ENCODE assay signal across 9 cellular contexts in the genomic region with DNA sequence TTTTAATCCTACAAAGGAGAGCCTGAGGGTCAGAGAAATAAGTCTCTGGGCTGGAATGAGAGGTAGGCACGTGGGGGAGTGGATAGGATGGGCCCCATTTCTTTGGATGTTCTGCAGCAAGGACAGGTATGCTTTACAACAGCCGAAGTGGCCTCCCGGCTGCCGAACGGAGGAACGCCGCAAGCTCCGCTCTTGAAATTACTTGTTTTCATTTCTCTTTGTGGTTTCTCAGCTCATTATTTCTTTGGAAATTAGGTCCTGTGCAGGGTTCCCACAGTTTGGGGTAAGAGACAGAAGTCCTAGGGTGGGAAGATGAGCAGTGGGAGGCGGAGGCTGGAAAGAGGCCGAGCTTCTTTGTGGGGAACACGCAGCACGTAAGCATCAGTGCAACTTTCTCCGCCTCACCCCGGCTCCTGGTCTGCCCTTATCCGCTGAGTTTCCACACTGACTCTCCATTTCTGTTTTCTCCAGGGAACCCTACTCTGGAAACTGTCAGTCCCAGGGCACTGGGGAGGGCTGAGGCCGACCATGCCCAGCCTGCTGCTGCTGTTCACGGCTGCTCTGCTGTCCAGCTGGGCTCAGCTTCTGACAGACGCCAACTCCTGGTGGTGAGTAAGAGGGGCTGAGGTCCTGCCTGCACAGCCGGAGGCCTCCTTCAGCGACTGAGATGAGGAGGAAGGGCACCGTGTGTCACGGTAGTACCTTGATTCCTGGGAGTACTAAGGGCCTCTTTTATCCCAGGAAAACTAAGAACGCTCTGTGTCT. TPM values are rescaled to one million over a fixed set of nuclear protein-coding genes. Genes with fewer than 3 reads are reported as not detected.
DNase-seq lines count a peak whose midpoint lies in the region; ATAC-seq, FAIRE-seq and TF ChIP-seq lines count a peak whose summit lies in the region.
"Had no signal": no experiment of that assay in that cellular context is flagged by ENCODE, and none has a peak within 500 bp of the region (broad histone marks: within the 10 kb centered on the region; RNA-seq: fewer than 3 reads in every experiment).

No MANE protein-coding gene starts in this region.

- DNase-seq in AG10803 (ENCODE audit: low read depth) (peak; percentile 37), dermis blood vessel endothelial cell (peak; percentile 35), T-helper 9 cell (no peak), left colon (no peak), GM12891 (ENCODE audit: insufficient read length, low spot score) (no peak), LoVo (ENCODE audit: low spot score) (no peak)
- DNase-seq in naive thymus-derived CD4-positive, alpha-beta T cell = no peak

- H3K4me3 Mint-ChIP-seq in naive thymus-derived CD4-positive, alpha-beta T cell = peak overlapping the region; percentile 55 to 78 (median 74)
- H3K4me3 Mint-ChIP-seq: activated T-helper 1 cell treated with anti-CD3 and anti-CD28 coated beads, Interleukin-12 subunit alpha, Interleukin-12 subunit beta, Interleukin-2, Interleukin-4 antibody, amounts not matched to agents 30 ng/mL and 10 ng/mL and 1 ng/mL, durations not matched to agents 14 hours and 24 hours and 36 hours had no signal

- no peak for ATAC-seq in naive thymus-derived CD4-positive, alpha-beta T cell
- no peak for ATAC-seq in left colon

- CTCF ChIA-PET in naive thymus-derived CD4-positive, alpha-beta T cell (lab: Charles Lee) = interaction anchor here (1.0 to 2.2 kb wide), 3 partner anchors 22 to 513 kb away, joined by 3 to 8 read pairs (median 4); no protein-coding TSS in a partner anchor

- no peak for TF ChIP-seq CTCF in AG10803 (conservative IDR thresholded peaks at IDR 0.05; ENCODE audit: low read length)

- POLR2A ChIA-PET in naive thymus-derived CD4-positive, alpha-beta T cell (lab: Charles Lee) = no interaction called here

- peak overlapping the region in 1 of 9 donors; percentile 17 for H3K27ac Mint-ChIP-seq in naive thymus-derived CD4-positive, alpha-beta T cell
- H3K27ac Mint-ChIP-seq: activated T-helper 1 cell treated with anti-CD3 and anti-CD28 coated beads, Interleukin-12 subunit alpha, Interleukin-12 subunit beta, Interleukin-2, Interleukin-4 antibody, amounts not matched to agents 30 ng/mL and 10 ng/mL and 1 ng/mL, durations not matched to agents 14 hours and 24 hours and 36 hours had no signal

- H3K9ac ChIP-seq in HUES48 (ENCODE audit: low read depth, low read length) = no peak overlapping the region

- peaks cover 0 to 2% (median 0%) of the 10 kb centered on the region in 11 donors for H3K9me3 Mint-ChIP-seq in naive thymus-derived CD4-positive, alpha-beta T cell
- H3K9me3 Mint-ChIP-seq: activated T-helper 1 cell treated with anti-CD3 and anti-CD28 coated beads, Interleukin-12 subunit alpha, Interleukin-12 subunit beta, Interleukin-2, Interleukin-4 antibody, amounts not matched to agents 30 ng/mL and 10 ng/mL and 1 ng/mL, durations not matched to agents 14 hours and 24 hours and 36 hours had no signal

- no peaks in the 10 kb centered on the region for H3K36me3 ChIP-seq in HUES48 (ENCODE audit: control insufficient read depth, insufficient read depth, low read length)
- no peaks in the 10 kb centered on the region for H3K36me3 ChIP-seq in naive thymus-derived CD4-positive, alpha-beta T cell (ENCODE audit: control insufficient read depth in 2 of 3, insufficient read depth in 3 of 3, low read length in 3 of 3)

- intact Hi-C loops in naive thymus-derived CD4-positive, alpha-beta T cell (cut with micrococcal nuclease) = loop anchor here in 1 of 2 donors (5.0 kb wide), 1 partner anchor 311 kb away; no protein-coding TSS in a partner anchor
- intact Hi-C loops in left colon (cut with DNase I, micrococcal nuclease) = no loop called here

- no peaks in the 10 kb centered on the region for H3K9me3 ChIP-seq in HUES48 (ENCODE audit: control insufficient read depth, insufficient read depth, low read length)
- H3K9me3 ChIP-seq in naive thymus-derived CD4-positive, alpha-beta T cell (ENCODE audit: control insufficient read depth in 2 of 3, low read length in 3 of 3) = no peaks in the 10 kb centered on the region

- no peak overlapping the region for H3K27ac ChIP-seq in HUES48 (ENCODE audit: low read depth, low read length)
- no peak overlapping the region for H3K27ac ChIP-seq in naive thymus-derived CD4-positive, alpha-beta T cell (ENCODE audit: low read depth, low read length)

- TF ChIP-seq POLR2A in GM12891 (IDR thresholded peaks at IDR 0.05; ENCODE audit: low read depth, low read length) = no peak

- H3K4me3 ChIP-seq in AG10803 (ENCODE audit: low read length) (no peak overlapping the region), HUES48 (ENCODE audit: low read depth, low read length) (peak overlapping the region; percentile 49)
- peak overlapping the region; percentile 19 for H3K4me3 ChIP-seq in naive thymus-derived CD4-positive, alpha-beta T cell (ENCODE audit: low read length)

- peaks cover 0 to 1% (median 0%) of the 10 kb centered on the region in 5 donors for H3K36me3 Mint-ChIP-seq in naive thymus-derived CD4-positive, alpha-beta T cell

- no peak for FAIRE-seq in GM12891 (lab: Jason Lieb, UNC)

- H3K27me3 Mint-ChIP-seq in naive thymus-derived CD4-positive, alpha-beta T cell = peaks cover 45 to 90% (median 51%) of the 10 kb centered on the region in 5 donors

- peaks cover 82% of the 10 kb centered on the region for H3K27me3 ChIP-seq in HUES48 (ENCODE audit: control insufficient read depth, insufficient read depth, low read length)
- H3K27me3 ChIP-seq in naive thymus-derived CD4-positive, alpha-beta T cell (ENCODE audit: control insufficient read depth in 2 of 2, insufficient read depth in 2 of 2, low read length in 2 of 2) = peaks cover 0 to 8% of the 10 kb centered on the region in 2 donors

- H3K4me1 Mint-ChIP-seq in naive thymus-derived CD4-positive, alpha-beta T cell = peaks cover 0 to 26% (median 19%) of the 10 kb centered on the region in 7 donors

- peaks cover 37% of the 10 kb centered on the region for H3K4me1 ChIP-seq in HUES48 (ENCODE audit: control insufficient read depth, insufficient read depth, low read length)
- peaks cover 0 to 8% of the 10 kb centered on the region in 2 donors for H3K4me1 ChIP-seq in naive thymus-derived CD4-positive, alpha-beta T cell (ENCODE audit: control insufficient read depth in 2 of 2, insufficient read depth in 2 of 2, low read length in 2 of 2)

TF ChIP-seq in GM12891, 5 proteins besides CTCF, POLR2A, EP300 and RAD21:
- no peak for TF ChIP-seq POLR2AphosphoS5 (IDR thresholded peaks at IDR 0.05; ENCODE audit: low read depth, low read length)
TF ChIP-seq in GM12891: peak in this region for 0.

RNA-seq across cellular contexts. Expression of a gene that starts 2.0 kb away (rescaled TPM):
- 0.28 and 1.5 TPM in 2 replicates for total RNA-seq in dermis blood vessel endothelial cell
- under 1 TPM in 3 of 5 experiments, not detected in 2; 0.29 to 0.92 (median 0.37) TPM for total RNA-seq in naive thymus-derived CD4-positive, alpha-beta T cell
- not detected for polyA plus RNA-seq in naive thymus-derived CD4-positive, alpha-beta T cell
- total RNA-seq in left colon = 1 to 10 TPM; 4.5 to 9.4 TPM
- polyA plus RNA-seq in GM12891 (2012; ENCODE audit: low read depth, missing spikeins) = 6.7 TPM

RNA-seq across cellular contexts. Expression of a gene that starts 36.6 kb away (rescaled TPM):
- total RNA-seq in dermis blood vessel endothelial cell (17.4 and 21.7 TPM in 2 replicates), left colon (10 to 100 TPM; 32.6 to 40.8 TPM)
- 10 to 100 TPM; 25.6 to 43.8 (median 28.1) TPM for total RNA-seq in naive thymus-derived CD4-positive, alpha-beta T cell
- polyA plus RNA-seq in naive thymus-derived CD4-positive, alpha-beta T cell = 10 to 100 TPM; 15.1 to 31.8 TPM
- 5.0 TPM for polyA plus RNA-seq in GM12891 (2012; ENCODE audit: low read depth, missing spikeins)

RNA-seq across cellular contexts. Expression of a gene that starts 59.9 kb away (rescaled TPM):
- total RNA-seq in dermis blood vessel endothelial cell (59.9 and 68.6 TPM in 2 replicates), left colon (100 to 1,000 TPM; 100 to 111 TPM)
- total RNA-seq in naive thymus-derived CD4-positive, alpha-beta T cell = 10 to 100 TPM; 19.8 to 51.4 (median 36.4) TPM
- 1 to 10 TPM; 2.2 to 3.3 TPM for polyA plus RNA-seq in naive thymus-derived CD4-positive, alpha-beta T cell
- polyA plus RNA-seq in GM12891 (2012; ENCODE audit: low read depth, missing spikeins) = 26.5 TPM

Comparison
In these comparisons a context has a peak if more than half of its experiments do, and no peak if none do; other contexts are left out.
1. DNase-seq: peak in AG10803 (single experiment) and dermis blood vessel endothelial cell (single experiment); none in naive thymus-derived CD4-positive, alpha-beta T cell (0 of 9), T-helper 9 cell (single experiment), left colon (0 of 2), GM12891 (single experiment) and LoVo (single experiment).